9 cellular contexts compared by ENCODE assay signal in genomic region chr5:4862500-4862899, GRCh38.
DNase-seq lines count a peak whose midpoint lies in the region; ATAC-seq and TF ChIP-seq lines count a peak whose summit lies in the region.
"Had no signal": no experiment of that assay in that cellular context is flagged by ENCODE, and none has a peak within 500 bp of the region (broad histone marks: within the 10 kb centered on the region; RNA-seq: fewer than 3 reads in every experiment).

No MANE protein-coding gene starts in this region.

- no peaks in the 10 kb centered on the region for H3K9me3 Mint-ChIP-seq in glutamatergic neuron (ENCODE audit: unreplicated experiment)

- no peak overlapping the region for H3K4me2 ChIP-seq in DOHH2 (ENCODE audit: low read length)
- no peak overlapping the region for H3K4me2 ChIP-seq in SK-N-SH

- peak; percentile 81 for TF ChIP-seq RAD21 in SK-N-SH (IDR thresholded peaks at IDR 0.05; ENCODE audit: low read length)

- peak; percentile 42 for DNase-seq in LoVo (ENCODE audit: low spot score)
- peak; percentile 41 for DNase-seq in SK-N-SH
- no peak for DNase-seq in glutamatergic neuron
- DNase-seq in GDM1 (lab: John Stamatoyannopoulos, UW), result no peak
- no peak for DNase-seq in central memory CD4-positive, alpha-beta T cell

- CTCF ChIA-PET in SK-N-SH (lab: Yijun Ruan, JAX), result interaction anchor here (0.5 to 2.4 kb wide), 19 partner anchors 8 to 1228 kb away, joined by 3 to 16 read pairs (median 3); partner anchors contain the start of gene ICE1

- H3K36me3 ChIP-seq in DOHH2 (ENCODE audit: control insufficient read depth, low read length) (no peaks in the 10 kb centered on the region), SK-N-SH (replicated peaks in 1 of 2; ENCODE audit: control insufficient read depth in 1 of 2, insufficient read depth in 2 of 2, low read length in 1 of 2) (no peaks in the 10 kb centered on the region)

- no peaks in the 10 kb centered on the region for H3K4me1 Mint-ChIP-seq in glutamatergic neuron (ENCODE audit: low read depth, unreplicated experiment)

- H3K9me2 ChIP-seq in DOHH2 (replicated peaks; ENCODE audit: control insufficient read depth, low read length) (no peaks in the 10 kb centered on the region), SK-N-SH (no peaks in the 10 kb centered on the region)

- 2% methylated on average over 1 of the region's 1 CpG for WGBS in SK-N-SH (ENCODE audit: low lambda C conversion rate)

- H3K27me3 ChIP-seq in DOHH2 (ENCODE audit: control insufficient read depth, low read length) (no peaks in the 10 kb centered on the region), SK-N-SH (ENCODE audit: insufficient read depth) (peaks cover 12% of the 10 kb centered on the region; the same call in 1 of the 2 replicates)

- H3F3A ChIP-seq in DOHH2 (ENCODE audit: control insufficient read depth, insufficient read depth) (no peaks in the 10 kb centered on the region), SK-N-SH (replicated peaks; ENCODE audit: insufficient read depth) (no peaks in the 10 kb centered on the region)

- no peaks in the 10 kb centered on the region for H3K36me3 Mint-ChIP-seq in glutamatergic neuron (ENCODE audit: unreplicated experiment)

- POLR2A ChIA-PET in SK-N-SH (lab: Yijun Ruan, JAX), result no interaction called here

- TF ChIP-seq EP300 in SK-N-SH (IDR thresholded peaks at IDR 0.05; ENCODE audit: borderline replicate concordance in 1 of 2, low read depth in 1 of 2, low read length in 1 of 2), result no peak

- H3K79me2 ChIP-seq in DOHH2 (ENCODE audit: control insufficient read depth, low read length) (no peaks in the 10 kb centered on the region), SK-N-SH (ENCODE audit: insufficient read depth) (no peaks in the 10 kb centered on the region)
- H3K79me2 ChIP-seq: parathyroid adenoma had no signal

- no peak overlapping the region for H3K4me3 Mint-ChIP-seq in glutamatergic neuron (ENCODE audit: unreplicated experiment)

- H3K27ac ChIP-seq in DOHH2 (ENCODE audit: low read depth, low read length), result no peak overlapping the region
- H3K27ac ChIP-seq in SK-N-SH (ENCODE audit: low read depth in 2 of 2, low read length in 1 of 2), result no peak overlapping the region
- H3K27ac ChIP-seq: parathyroid adenoma had no signal

- H3K4me1 ChIP-seq in DOHH2 (ENCODE audit: control insufficient read depth, low read length), result no peaks in the 10 kb centered on the region
- no peaks in the 10 kb centered on the region for H3K4me1 ChIP-seq in SK-N-SH (ENCODE audit: control insufficient read depth in 1 of 2, insufficient read depth in 2 of 2, low read depth in 1 of 2, low read length in 1 of 2)
- H3K4me1 ChIP-seq: parathyroid adenoma had no signal

- H2AFZ ChIP-seq in SK-N-SH (ENCODE audit: low read depth), result no peak overlapping the region
- H2AFZ ChIP-seq: parathyroid adenoma had no signal

- H3K4me3 ChIP-seq in DOHH2 (ENCODE audit: low read length) (no peak overlapping the region), SK-N-SH (ENCODE audit: low read depth in 2 of 2, low read length in 1 of 2) (no peak overlapping the region)

- H3K9me3 ChIP-seq in DOHH2 (ENCODE audit: control insufficient read depth, insufficient read depth, low read length) (peaks cover 6% of the 10 kb centered on the region; the same call in 1 of the 2 replicates), SK-N-SH (no peaks in the 10 kb centered on the region)

- no peak overlapping the region for H3K9ac ChIP-seq in SK-N-SH
- H3K9ac ChIP-seq: parathyroid adenoma had no signal

- ATAC-seq in HG02623 (IDR thresholded peaks at IDR 0.05; ENCODE audit: unreplicated experiment) (no peak), HG03460 (IDR thresholded peaks at IDR 0.05; ENCODE audit: unreplicated experiment) (no peak)

- TF ChIP-seq CTCF in DOHH2 (IDR thresholded peaks at IDR 0.05; ENCODE audit: low read depth, low read length, poor library complexity, severe bottlenecking) (peak; percentile 58), SK-N-SH (IDR thresholded peaks at IDR 0.05) (peak; percentile 84), glutamatergic neuron (IDR thresholded peaks at IDR 0.05; ENCODE audit: partially characterized antibody, unreplicated experiment) (peak; percentile 81)

- no peaks in the 10 kb centered on the region for H3K27me3 Mint-ChIP-seq in glutamatergic neuron (ENCODE audit: unreplicated experiment)

- no peak overlapping the region for H3K27ac Mint-ChIP-seq in glutamatergic neuron (ENCODE audit: unreplicated experiment)

- H4K20me1 ChIP-seq in DOHH2 (ENCODE audit: control insufficient read depth, insufficient read depth, low read depth, low read length) (no peaks in the 10 kb centered on the region), SK-N-SH (ENCODE audit: insufficient read depth) (no peaks in the 10 kb centered on the region)

TF ChIP-seq in SK-N-SH, 30 proteins besides CTCF, POLR2A, EP300 and RAD21:
- TF ChIP-seq ELF1 (IDR thresholded peaks at IDR 0.05) (no peak), RFX5 (IDR thresholded peaks at IDR 0.05; ENCODE audit: low read length) (no peak), GABPA (IDR thresholded peaks at IDR 0.05; ENCODE audit: low read depth) (no peak), SMC3 (IDR thresholded peaks at IDR 0.05; ENCODE audit: low read depth, low read length) (peak; percentile 40)
- TF ChIP-seq, protein P1, sequence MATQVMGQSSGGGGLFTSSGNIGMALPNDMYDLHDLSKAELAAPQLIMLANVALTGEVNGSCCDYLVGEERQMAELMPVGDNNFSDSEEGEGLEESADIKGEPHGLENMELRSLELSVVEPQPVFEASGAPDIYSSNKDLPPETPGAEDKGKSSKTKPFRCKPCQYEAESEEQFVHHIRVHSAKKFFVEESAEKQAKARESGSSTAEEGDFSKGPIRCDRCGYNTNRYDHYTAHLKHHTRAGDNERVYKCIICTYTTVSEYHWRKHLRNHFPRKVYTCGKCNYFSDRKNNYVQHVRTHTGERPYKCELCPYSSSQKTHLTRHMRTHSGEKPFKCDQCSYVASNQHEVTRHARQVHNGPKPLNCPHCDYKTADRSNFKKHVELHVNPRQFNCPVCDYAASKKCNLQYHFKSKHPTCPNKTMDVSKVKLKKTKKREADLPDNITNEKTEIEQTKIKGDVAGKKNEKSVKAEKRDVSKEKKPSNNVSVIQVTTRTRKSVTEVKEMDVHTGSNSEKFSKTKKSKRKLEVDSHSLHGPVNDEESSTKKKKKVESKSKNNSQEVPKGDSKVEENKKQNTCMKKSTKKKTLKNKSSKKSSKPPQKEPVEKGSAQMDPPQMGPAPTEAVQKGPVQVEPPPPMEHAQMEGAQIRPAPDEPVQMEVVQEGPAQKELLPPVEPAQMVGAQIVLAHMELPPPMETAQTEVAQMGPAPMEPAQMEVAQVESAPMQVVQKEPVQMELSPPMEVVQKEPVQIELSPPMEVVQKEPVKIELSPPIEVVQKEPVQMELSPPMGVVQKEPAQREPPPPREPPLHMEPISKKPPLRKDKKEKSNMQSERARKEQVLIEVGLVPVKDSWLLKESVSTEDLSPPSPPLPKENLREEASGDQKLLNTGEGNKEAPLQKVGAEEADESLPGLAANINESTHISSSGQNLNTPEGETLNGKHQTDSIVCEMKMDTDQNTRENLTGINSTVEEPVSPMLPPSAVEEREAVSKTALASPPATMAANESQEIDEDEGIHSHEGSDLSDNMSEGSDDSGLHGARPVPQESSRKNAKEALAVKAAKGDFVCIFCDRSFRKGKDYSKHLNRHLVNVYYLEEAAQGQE (IDR thresholded peaks at IDR 0.05; ENCODE audit: low read depth, low read length), result no peak

Comparison
In these comparisons a context has a peak if more than half of its experiments do, and no peak if none do; other contexts are left out.
1. DNase-seq: peak in LoVo (single experiment) and SK-N-SH (single experiment); none in glutamatergic neuron (single experiment), GDM1 (single experiment) and central memory CD4-positive, alpha-beta T cell (single experiment).
2. Peak in every context shown above with its lines, with median percentiles within 50 percentile points of each other: CTCF ChIP-seq.